ENCODE assay signal across 1 cellular context in the genomic region with DNA sequence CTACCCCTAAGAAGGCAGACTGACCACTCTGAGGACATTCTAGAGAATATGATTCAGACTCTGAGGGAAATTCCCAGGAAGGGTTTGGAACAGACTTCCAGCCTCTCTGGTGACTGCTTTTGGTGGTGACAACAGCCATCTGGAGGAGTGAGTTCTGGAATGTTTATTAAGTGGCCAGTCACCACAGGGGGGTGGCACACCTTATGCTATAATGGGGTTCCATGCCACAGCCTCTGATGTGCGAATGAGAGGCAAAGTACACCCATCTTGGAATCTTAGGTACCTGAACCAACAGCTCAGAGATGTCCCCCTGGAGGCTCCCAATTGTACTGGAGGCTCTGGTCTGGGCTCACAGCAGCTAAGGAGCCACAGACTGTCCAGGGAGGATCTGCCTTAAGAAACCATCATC.
A peak's percentile ranks its signal among the peaks of the same experiment; 100 is the strongest.
TF ChIP-seq lines count a peak whose summit lies in the region.

No MANE protein-coding gene starts in this region.

TF ChIP-seq in HepG2, 621 proteins besides CTCF, POLR2A, EP300 and RAD21 (continued from another document and continues in another):
- TF ChIP-seq, protein P1, sequence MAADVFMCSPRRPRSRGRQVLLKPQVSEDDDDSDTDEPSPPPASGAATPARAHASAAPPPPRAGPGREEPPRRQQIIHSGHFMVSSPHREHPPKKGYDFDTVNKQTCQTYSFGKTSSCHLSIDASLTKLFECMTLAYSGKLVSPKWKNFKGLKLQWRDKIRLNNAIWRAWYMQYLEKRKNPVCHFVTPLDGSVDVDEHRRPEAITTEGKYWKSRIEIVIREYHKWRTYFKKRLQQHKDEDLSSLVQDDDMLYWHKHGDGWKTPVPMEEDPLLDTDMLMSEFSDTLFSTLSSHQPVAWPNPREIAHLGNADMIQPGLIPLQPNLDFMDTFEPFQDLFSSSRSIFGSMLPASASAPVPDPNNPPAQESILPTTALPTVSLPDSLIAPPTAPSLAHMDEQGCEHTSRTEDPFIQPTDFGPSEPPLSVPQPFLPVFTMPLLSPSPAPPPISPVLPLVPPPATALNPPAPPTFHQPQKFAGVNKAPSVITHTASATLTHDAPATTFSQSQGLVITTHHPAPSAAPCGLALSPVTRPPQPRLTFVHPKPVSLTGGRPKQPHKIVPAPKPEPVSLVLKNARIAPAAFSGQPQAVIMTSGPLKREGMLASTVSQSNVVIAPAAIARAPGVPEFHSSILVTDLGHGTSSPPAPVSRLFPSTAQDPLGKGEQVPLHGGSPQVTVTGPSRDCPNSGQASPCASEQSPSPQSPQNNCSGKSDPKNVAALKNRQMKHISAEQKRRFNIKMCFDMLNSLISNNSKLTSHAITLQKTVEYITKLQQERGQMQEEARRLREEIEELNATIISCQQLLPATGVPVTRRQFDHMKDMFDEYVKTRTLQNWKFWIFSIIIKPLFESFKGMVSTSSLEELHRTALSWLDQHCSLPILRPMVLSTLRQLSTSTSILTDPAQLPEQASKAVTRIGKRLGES (CRISPR knock-in tag; IDR thresholded peaks at IDR 0.05; ENCODE audit: borderline replicate concordance): no peak
- TF ChIP-seq, protein P2, sequence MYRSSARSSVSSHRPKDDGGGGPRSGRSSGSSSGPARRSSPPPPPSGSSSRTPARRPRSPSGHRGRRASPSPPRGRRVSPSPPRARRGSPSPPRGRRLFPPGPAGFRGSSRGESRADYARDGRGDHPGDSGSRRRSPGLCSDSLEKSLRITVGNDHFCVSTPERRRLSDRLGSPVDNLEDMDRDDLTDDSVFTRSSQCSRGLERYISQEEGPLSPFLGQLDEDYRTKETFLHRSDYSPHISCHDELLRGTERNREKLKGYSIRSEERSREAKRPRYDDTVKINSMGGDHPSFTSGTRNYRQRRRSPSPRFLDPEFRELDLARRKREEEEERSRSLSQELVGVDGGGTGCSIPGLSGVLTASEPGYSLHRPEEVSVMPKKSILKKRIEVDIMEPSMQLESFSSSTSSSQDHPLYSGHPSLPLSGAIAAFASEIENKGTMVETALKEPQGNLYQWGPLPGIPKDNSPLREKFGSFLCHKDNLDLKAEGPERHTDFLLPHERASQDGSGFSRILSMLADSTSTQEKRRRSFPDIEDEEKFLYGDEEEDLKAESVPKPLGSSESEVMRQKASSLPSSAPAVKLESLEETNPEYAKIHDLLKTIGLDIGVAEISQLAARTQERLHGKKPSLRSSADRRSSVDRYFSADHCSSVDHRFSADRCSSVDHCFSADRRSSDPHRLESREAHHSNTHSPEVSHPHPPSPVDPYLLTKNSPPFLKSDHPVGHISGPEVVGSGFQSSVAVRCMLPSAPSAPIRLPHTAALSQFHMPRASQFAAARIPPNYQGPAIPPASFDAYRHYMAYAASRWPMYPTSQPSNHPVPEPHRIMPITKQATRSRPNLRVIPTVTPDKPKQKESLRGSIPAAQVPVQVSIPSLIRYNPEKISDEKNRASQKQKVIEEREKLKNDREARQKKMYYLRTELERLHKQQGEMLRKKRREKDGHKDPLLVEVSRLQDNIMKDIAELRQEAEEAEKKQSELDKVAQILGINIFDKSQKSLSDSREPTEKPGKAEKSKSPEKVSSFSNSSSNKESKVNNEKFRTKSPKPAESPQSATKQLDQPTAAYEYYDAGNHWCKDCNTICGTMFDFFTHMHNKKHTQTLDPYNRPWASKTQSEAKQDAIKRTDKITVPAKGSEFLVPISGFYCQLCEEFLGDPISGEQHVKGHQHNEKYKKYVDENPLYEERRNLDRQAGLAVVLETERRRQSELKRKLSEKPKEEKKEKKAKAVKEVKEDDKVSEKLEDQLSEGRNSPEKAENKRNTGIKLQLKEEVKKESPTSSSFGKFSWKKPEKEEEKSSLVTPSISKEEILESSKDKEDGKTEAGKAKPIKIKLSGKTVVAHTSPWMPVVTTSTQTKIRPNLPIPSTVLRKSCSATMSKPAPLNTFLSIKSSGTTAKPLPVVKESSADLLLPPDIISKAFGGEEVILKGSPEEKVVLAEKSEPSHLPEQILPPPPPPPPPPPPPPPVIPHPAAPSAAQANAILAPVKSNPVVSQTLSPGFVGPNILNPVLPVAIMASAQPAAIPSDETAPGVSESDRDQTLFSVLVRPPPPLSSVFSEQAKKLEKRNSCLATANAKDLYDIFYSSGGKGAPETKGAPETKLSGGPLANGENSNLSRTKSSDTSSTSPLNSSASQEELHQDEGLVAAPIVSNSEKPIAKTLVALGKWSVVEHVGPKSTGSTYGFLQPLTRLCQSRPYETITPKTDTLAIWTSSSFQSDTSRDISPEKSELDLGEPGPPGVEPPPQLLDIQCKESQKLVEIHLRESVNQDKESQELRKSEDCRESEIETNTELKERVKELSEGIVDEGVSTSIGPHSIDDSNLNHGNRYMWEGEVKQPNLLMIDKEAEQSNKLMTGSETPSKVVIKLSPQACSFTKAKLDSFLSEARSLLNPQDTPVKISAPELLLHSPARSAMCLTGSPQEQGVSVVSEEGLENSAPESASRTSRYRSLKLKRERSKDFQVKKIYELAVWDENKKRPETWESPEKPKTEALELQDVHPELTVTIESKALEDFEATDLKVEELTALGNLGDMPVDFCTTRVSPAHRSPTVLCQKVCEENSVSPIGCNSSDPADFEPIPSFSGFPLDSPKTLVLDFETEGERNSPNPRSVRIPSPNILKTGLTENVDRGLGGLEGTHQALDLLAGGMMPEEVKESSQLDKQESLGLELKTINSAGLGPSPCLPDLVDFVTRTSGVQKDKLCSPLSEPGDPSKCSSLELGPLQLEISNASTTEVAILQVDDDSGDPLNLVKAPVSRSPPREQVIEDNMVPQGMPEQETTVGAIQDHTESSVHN (CRISPR knock-in tag; IDR thresholded peaks at IDR 0.05): peak; percentile 72; the same call in 1 of the 2 replicates
- TF ChIP-seq ZNF501 (CRISPR knock-in tag; IDR thresholded peaks at IDR 0.05): 0 out of 2 replicates have a peak, but pooled peaks have one; percentile 15
- no peak for TF ChIP-seq THYN1 (CRISPR knock-in tag; IDR thresholded peaks at IDR 0.05; ENCODE audit: borderline replicate concordance, low read depth)
- no peak for TF ChIP-seq SETDB1 (CRISPR knock-in tag; IDR thresholded peaks at IDR 0.05; ENCODE audit: borderline replicate concordance)
- no peak for TF ChIP-seq ZNF10 (CRISPR knock-in tag; IDR thresholded peaks at IDR 0.05; ENCODE audit: borderline replicate concordance, low read depth)
- no peak for TF ChIP-seq ZNF101 (CRISPR knock-in tag; IDR thresholded peaks at IDR 0.05; ENCODE audit: borderline replicate concordance, low read depth)
- TF ChIP-seq ATM (IDR thresholded peaks at IDR 0.05; ENCODE audit: borderline replicate concordance): no peak
- 0 out of 2 replicates have a peak, but pooled peaks have one; percentile 40 for TF ChIP-seq ZBTB1 (CRISPR knock-in tag; IDR thresholded peaks at IDR 0.05; ENCODE audit: borderline replicate concordance)
- 0 out of 2 replicates have a peak, but pooled peaks have one; percentile 74 for TF ChIP-seq GZF1 (CRISPR knock-in tag; IDR thresholded peaks at IDR 0.05)
- TF ChIP-seq, protein P3, sequence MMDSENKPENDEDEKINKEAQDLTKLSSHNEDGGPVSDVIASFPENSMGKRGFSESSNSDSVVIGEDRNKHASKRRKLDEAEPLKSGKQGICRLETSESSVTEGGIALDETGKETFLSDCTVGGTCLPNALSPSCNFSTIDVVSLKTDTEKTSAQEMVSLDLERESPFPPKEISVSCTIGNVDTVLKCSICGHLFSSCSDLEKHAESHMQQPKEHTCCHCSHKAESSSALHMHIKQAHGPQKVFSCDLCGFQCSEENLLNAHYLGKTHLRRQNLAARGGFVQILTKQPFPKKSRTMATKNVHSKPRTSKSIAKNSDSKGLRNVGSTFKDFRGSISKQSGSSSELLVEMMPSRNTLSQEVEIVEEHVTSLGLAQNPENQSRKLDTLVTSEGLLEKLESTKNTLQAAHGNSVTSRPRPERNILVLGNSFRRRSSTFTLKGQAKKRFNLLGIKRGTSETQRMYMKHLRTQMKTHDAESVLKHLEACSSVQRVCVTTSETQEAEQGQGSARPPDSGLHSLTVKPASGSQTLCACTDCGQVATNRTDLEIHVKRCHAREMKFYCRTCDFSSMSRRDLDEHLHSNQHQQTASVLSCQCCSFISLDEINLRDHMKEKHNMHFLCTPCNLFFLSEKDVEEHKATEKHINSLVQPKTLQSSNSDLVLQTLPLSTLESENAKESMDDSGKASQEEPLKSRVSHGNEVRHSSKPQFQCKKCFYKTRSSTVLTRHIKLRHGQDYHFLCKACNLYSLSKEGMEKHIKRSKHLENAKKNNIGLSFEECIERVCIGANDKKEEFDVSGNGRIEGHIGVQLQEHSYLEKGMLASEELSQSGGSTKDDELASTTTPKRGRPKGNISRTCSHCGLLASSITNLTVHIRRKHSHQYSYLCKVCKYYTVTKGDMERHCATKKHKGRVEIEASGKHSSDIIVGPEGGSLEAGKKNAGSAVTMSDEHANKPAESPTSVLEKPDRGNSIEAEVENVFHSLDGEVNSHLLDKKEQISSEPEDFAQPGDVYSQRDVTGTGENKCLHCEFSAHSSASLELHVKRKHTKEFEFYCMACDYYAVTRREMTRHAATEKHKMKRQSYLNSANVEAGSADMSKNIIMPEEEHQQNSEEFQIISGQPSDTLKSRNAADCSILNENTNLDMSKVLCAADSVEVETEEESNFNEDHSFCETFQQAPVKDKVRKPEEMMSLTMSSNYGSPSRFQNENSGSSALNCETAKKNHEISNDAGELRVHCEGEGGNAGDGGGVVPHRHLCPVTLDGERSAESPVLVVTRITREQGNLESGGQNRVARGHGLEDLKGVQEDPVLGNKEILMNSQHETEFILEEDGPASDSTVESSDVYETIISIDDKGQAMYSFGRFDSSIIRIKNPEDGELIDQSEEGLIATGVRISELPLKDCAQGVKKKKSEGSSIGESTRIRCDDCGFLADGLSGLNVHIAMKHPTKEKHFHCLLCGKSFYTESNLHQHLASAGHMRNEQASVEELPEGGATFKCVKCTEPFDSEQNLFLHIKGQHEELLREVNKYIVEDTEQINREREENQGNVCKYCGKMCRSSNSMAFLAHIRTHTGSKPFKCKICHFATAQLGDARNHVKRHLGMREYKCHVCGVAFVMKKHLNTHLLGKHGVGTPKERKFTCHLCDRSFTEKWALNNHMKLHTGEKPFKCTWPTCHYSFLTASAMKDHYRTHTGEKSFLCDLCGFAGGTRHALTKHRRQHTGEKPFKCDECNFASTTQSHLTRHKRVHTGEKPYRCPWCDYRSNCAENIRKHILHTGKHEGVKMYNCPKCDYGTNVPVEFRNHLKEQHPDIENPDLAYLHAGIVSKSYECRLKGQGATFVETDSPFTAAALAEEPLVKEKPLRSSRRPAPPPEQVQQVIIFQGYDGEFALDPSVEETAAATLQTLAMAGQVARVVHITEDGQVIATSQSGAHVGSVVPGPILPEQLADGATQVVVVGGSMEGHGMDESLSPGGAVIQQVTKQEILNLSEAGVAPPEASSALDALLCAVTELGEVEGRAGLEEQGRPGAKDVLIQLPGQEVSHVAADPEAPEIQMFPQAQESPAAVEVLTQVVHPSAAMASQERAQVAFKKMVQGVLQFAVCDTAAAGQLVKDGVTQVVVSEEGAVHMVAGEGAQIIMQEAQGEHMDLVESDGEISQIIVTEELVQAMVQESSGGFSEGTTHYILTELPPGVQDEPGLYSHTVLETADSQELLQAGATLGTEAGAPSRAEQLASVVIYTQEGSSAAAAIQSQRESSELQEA (CRISPR knock-in tag; IDR thresholded peaks at IDR 0.05; ENCODE audit: not compliant biosample characterization): peak; percentile 40
- no peak for TF ChIP-seq ONECUT2 (CRISPR knock-in tag; IDR thresholded peaks at IDR 0.05)
- no peak for TF ChIP-seq HOXA9 (CRISPR knock-in tag; IDR thresholded peaks at IDR 0.05; ENCODE audit: borderline replicate concordance)
- TF ChIP-seq ZNF761 (CRISPR knock-in tag; conservative IDR thresholded peaks at IDR 0.05): no peak
- no peak for TF ChIP-seq RAD51 (IDR thresholded peaks at IDR 0.05; ENCODE audit: borderline replicate concordance)
- TF ChIP-seq ZSCAN30 (CRISPR knock-in tag; IDR thresholded peaks at IDR 0.05): no peak
- TF ChIP-seq, protein P4, sequence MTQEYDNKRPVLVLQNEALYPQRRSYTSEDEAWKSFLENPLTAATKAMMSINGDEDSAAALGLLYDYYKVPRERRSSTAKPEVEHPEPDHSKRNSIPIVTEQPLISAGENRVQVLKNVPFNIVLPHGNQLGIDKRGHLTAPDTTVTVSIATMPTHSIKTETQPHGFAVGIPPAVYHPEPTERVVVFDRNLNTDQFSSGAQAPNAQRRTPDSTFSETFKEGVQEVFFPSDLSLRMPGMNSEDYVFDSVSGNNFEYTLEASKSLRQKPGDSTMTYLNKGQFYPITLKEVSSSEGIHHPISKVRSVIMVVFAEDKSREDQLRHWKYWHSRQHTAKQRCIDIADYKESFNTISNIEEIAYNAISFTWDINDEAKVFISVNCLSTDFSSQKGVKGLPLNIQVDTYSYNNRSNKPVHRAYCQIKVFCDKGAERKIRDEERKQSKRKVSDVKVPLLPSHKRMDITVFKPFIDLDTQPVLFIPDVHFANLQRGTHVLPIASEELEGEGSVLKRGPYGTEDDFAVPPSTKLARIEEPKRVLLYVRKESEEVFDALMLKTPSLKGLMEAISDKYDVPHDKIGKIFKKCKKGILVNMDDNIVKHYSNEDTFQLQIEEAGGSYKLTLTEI (CRISPR knock-in tag; conservative IDR thresholded peaks at IDR 0.05): no peak
- no peak for TF ChIP-seq ZSCAN21 (CRISPR knock-in tag; IDR thresholded peaks at IDR 0.05; ENCODE audit: borderline replicate concordance)
- TF ChIP-seq, protein P5, sequence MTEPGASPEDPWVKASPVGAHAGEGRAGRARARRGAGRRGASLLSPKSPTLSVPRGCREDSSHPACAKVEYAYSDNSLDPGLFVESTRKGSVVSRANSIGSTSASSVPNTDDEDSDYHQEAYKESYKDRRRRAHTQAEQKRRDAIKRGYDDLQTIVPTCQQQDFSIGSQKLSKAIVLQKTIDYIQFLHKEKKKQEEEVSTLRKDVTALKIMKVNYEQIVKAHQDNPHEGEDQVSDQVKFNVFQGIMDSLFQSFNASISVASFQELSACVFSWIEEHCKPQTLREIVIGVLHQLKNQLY (CRISPR knock-in tag; IDR thresholded peaks at IDR 0.05): no peak
- no peak for TF ChIP-seq ZNF296 (CRISPR knock-in tag; conservative IDR thresholded peaks at IDR 0.05)
- TF ChIP-seq, protein P6, sequence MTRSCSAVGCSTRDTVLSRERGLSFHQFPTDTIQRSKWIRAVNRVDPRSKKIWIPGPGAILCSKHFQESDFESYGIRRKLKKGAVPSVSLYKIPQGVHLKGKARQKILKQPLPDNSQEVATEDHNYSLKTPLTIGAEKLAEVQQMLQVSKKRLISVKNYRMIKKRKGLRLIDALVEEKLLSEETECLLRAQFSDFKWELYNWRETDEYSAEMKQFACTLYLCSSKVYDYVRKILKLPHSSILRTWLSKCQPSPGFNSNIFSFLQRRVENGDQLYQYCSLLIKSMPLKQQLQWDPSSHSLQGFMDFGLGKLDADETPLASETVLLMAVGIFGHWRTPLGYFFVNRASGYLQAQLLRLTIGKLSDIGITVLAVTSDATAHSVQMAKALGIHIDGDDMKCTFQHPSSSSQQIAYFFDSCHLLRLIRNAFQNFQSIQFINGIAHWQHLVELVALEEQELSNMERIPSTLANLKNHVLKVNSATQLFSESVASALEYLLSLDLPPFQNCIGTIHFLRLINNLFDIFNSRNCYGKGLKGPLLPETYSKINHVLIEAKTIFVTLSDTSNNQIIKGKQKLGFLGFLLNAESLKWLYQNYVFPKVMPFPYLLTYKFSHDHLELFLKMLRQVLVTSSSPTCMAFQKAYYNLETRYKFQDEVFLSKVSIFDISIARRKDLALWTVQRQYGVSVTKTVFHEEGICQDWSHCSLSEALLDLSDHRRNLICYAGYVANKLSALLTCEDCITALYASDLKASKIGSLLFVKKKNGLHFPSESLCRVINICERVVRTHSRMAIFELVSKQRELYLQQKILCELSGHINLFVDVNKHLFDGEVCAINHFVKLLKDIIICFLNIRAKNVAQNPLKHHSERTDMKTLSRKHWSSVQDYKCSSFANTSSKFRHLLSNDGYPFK (CRISPR knock-in tag; IDR thresholded peaks at IDR 0.05; ENCODE audit: borderline replicate concordance): no peak
- no peak for TF ChIP-seq AHR (CRISPR knock-in tag; IDR thresholded peaks at IDR 0.05)
- no peak for TF ChIP-seq ZNF274 (CRISPR knock-in tag; IDR thresholded peaks at IDR 0.05)
- peak; percentile 56; the same call in 1 of the 2 replicates for TF ChIP-seq NCOA1 (CRISPR knock-in tag; IDR thresholded peaks at IDR 0.05)
- no peak for TF ChIP-seq SKI (IDR thresholded peaks at IDR 0.05; ENCODE audit: partially characterized antibody)
